7 cellular contexts compared by ENCODE assay signal in genomic region chr7:76281706-76282343, GRCh38. TPM values are rescaled to one million over a fixed set of nuclear protein-coding genes. Genes with fewer than 3 reads are reported as not detected.
DNase-seq lines count a peak whose midpoint lies in the region; ATAC-seq, FAIRE-seq and TF ChIP-seq lines count a peak whose summit lies in the region.

No MANE protein-coding gene starts in this region.

- peak overlapping the region; percentile 22; the same call in 1 of the 2 replicates for H3K27ac ChIP-seq in HCT116 (ENCODE audit: low read depth, low read length)
- peak overlapping the region in 2 of 21 experiments; percentile 53 to 71 for H3K27ac ChIP-seq in skin epidermis
- no peak overlapping the region for H3K27ac ChIP-seq in RWPE1

- no peaks in the 10 kb centered on the region for H4K20me1 ChIP-seq in HCT116 (ENCODE audit: insufficient read depth)

- no peak for TF ChIP-seq RAD21 in HCT116 (IDR thresholded peaks at IDR 0.05; ENCODE audit: low read depth)

- POLR2A ChIA-PET in HCT116 (lab: Charles Lee), result interaction anchor here (0.5 to 1.5 kb wide), 4 partner anchors 9 to 77 kb away, joined by 3 to 5 read pairs (median 4); no protein-coding TSS in a partner anchor
- POLR2A ChIA-PET in RWPE1 (lab: Yijun Ruan, JAX; ENCODE audit: low non-redundant PET), result no interaction called here

- no peak overlapping the region for H2AFZ ChIP-seq in HCT116 (ENCODE audit: low read depth, low read length, poor library complexity, severe bottlenecking)

- H3K4me3 Mint-ChIP-seq in activated T-helper 17 cell treated with anti-CD3 and anti-CD28 coated beads, Interleukin-2, amount 50 U/mL, for 72 hours, result peak overlapping the region; percentile 66

- H3K9me3 ChIP-seq in HCT116 (ENCODE audit: control insufficient read depth in 1 of 2, insufficient read depth in 1 of 2, low read depth in 1 of 2, low read length in 2 of 2), result no peaks in the 10 kb centered on the region

- H3K27me3 Mint-ChIP-seq in activated T-helper 17 cell treated with anti-CD3 and anti-CD28 coated beads, Interleukin-2, amount 50 U/mL, for 72 hours, result peaks cover 40% of the 10 kb centered on the region

- no peak overlapping the region for H3K27ac Mint-ChIP-seq in activated T-helper 17 cell treated with anti-CD3 and anti-CD28 coated beads, Interleukin-2, amount 50 U/mL, for 72 hours

- DNase-seq in HCT116 (ENCODE audit: low read depth, low spot score) (no peak), left ventricle myocardium superior (no peak), RWPE1 (ENCODE audit: low spot score) (no peak), head of caudate nucleus (no peak), GM19239 (ENCODE audit: insufficient read length, low spot score) (no peak)

- peaks cover 9% of the 10 kb centered on the region for H3K4me1 Mint-ChIP-seq in activated T-helper 17 cell treated with anti-CD3 and anti-CD28 coated beads, Interleukin-2, amount 50 U/mL, for 72 hours

- H3K4me2 ChIP-seq in HCT116 (ENCODE audit: low read length), result peak overlapping the region; percentile 98

- H3K9me2 ChIP-seq in HCT116 (ENCODE audit: insufficient read depth), result no peaks in the 10 kb centered on the region

- H3K36me3 ChIP-seq in HCT116 (ENCODE audit: control insufficient read depth in 1 of 2, insufficient read depth in 2 of 2, low read length in 2 of 2), result peaks cover 8 to 10% of the 10 kb centered on the region in 2 experiments; a peak in 3 of 4 replicates

- intact Hi-C loops in HCT116 (cut with micrococcal nuclease) (no loop called here), left ventricle myocardium superior (cut with micrococcal nuclease) (loop anchor here (10.0 kb wide), 1 partner anchor 97 kb away; no protein-coding TSS in a partner anchor), head of caudate nucleus (cut with DNase I) (no loop called here)

- H3K9me3 Mint-ChIP-seq in activated T-helper 17 cell treated with anti-CD3 and anti-CD28 coated beads, Interleukin-2, amount 50 U/mL, for 72 hours, result no peaks in the 10 kb centered on the region

- H3K4me1 ChIP-seq in HCT116 (ENCODE audit: control insufficient read depth in 1 of 2, insufficient read depth in 2 of 2, low read length in 2 of 2), result peaks cover 10 to 21% of the 10 kb centered on the region in 2 experiments

- RAD21 ChIA-PET in HCT116 (lab: Charles Lee; ENCODE audit: low non-redundant PET in 1 of 2, low total read pairs in 2 of 2, uncharacterized antibody in 2 of 2, unreplicated experiment in 2 of 2), result no interaction called here

- H3K4me3 ChIP-seq in HCT116 (replicated peaks in 1 of 2; ENCODE audit: low read depth in 1 of 2, low read length in 2 of 2) (peak overlapping the region; percentile 58 to 72), skin epidermis (peak overlapping the region in 6 of 7 experiments; percentile 29 to 59 (median 48))

- TF ChIP-seq CTCF in HCT116 (IDR thresholded peaks at IDR 0.05 in 2 of 3, conservative IDR thresholded peaks at IDR 0.05 in 1 of 3; ENCODE audit: borderline replicate concordance in 1 of 3, insufficient read depth in 1 of 3, low read depth in 2 of 3, low read length in 2 of 3), result no peak
- TF ChIP-seq CTCF in RWPE1 (conservative IDR thresholded peaks at IDR 0.05; ENCODE audit: low read depth), result no peak

- CTCF ChIA-PET in HCT116 (lab: Charles Lee), result interaction anchor here (0.9 to 2.5 kb wide), 4 partner anchors 9 to 32 kb away, joined by 3 to 9 read pairs (median 6); no protein-coding TSS in a partner anchor
- CTCF ChIA-PET in RWPE1 (lab: Yijun Ruan, JAX), result interaction anchor here (0.5 to 2.3 kb wide), 6 partner anchors 9 to 103 kb away, joined by 3 to 11 read pairs (median 6); no protein-coding TSS in a partner anchor

- no peaks in the 10 kb centered on the region for H3K27me3 ChIP-seq in HCT116 (ENCODE audit: insufficient read depth, low read length)

- peaks cover 6% of the 10 kb centered on the region for H3K36me3 Mint-ChIP-seq in activated T-helper 17 cell treated with anti-CD3 and anti-CD28 coated beads, Interleukin-2, amount 50 U/mL, for 72 hours (ENCODE audit: low read depth)

- peak overlapping the region; percentile 70 for H3K9ac ChIP-seq in HCT116 (ENCODE audit: low read length)

- H3K79me2 ChIP-seq in HCT116 (ENCODE audit: insufficient read depth, low read length), result peaks cover 5% of the 10 kb centered on the region; the same call in 1 of the 2 replicates

- TF ChIP-seq POLR2A in HCT116 (IDR thresholded peaks at IDR 0.05; ENCODE audit: borderline replicate concordance, extremely low read depth, insufficient read depth, insufficient read length), result no peak

- ATAC-seq in HCT116 (peak; percentile 13), left ventricle myocardium superior (peak; percentile 4)
- ATAC-seq in activated T-helper 17 cell treated with anti-CD3 and anti-CD28 coated beads, Interleukin-2, amount 50 U/mL, for 72 hours (replicated peaks), result no peak

- no peak for FAIRE-seq in GM19239 (lab: Jason Lieb, UNC)

- no TSS peak for BruUV-seq in HCT116 (replicated peaks; lab: Mats Ljungman, UMichigan)

TF ChIP-seq in HCT116, 20 proteins besides CTCF, POLR2A, EP300 and RAD21:
- TF ChIP-seq EZH2 (IDR thresholded peaks at IDR 0.05), result no peak
- TF ChIP-seq YY1 (IDR thresholded peaks at IDR 0.05; ENCODE audit: extremely low read depth, insufficient replicate concordance, low read depth, low read length), result no peak
- TF ChIP-seq SIN3A (IDR thresholded peaks at IDR 0.05; ENCODE audit: low read depth), result no peak
- TF ChIP-seq ELF1 (IDR thresholded peaks at IDR 0.05; ENCODE audit: borderline replicate concordance, low read depth), result no peak
- TF ChIP-seq, protein P1, sequence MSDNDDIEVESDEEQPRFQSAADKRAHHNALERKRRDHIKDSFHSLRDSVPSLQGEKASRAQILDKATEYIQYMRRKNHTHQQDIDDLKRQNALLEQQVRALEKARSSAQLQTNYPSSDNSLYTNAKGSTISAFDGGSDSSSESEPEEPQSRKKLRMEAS (IDR thresholded peaks at IDR 0.05), result no peak
- no peak for TF ChIP-seq ZBTB33 (IDR thresholded peaks at IDR 0.05; ENCODE audit: extremely low read depth, insufficient replicate concordance, low read length)
- no peak for TF ChIP-seq REST (IDR thresholded peaks at IDR 0.05; ENCODE audit: low read depth)
- TF ChIP-seq EZH2phosphoT487 (IDR thresholded peaks at IDR 0.05; ENCODE audit: borderline replicate concordance), result no peak
- TF ChIP-seq CEBPB (IDR thresholded peaks at IDR 0.05; ENCODE audit: low read depth), result no peak
- no peak for TF ChIP-seq CBX3 (IDR thresholded peaks at IDR 0.05; ENCODE audit: low read depth)
- no peak for TF ChIP-seq ZFX (IDR thresholded peaks at IDR 0.05)
- no peak for TF ChIP-seq JUND (IDR thresholded peaks at IDR 0.05)
- TF ChIP-seq FOSL1 (IDR thresholded peaks at IDR 0.05; ENCODE audit: low read depth), result no peak
- TF ChIP-seq TCF7L2 (IDR thresholded peaks at IDR 0.05; ENCODE audit: borderline replicate concordance, extremely low read depth, insufficient read depth, insufficient read length), result no peak
- no peak for TF ChIP-seq ZNF274 (IDR thresholded peaks at IDR 0.05; ENCODE audit: low read depth, low read length)
- no peak for TF ChIP-seq POLR2AphosphoS5 (IDR thresholded peaks at IDR 0.05; ENCODE audit: low read depth, low read length)
- no peak for TF ChIP-seq SRF (IDR thresholded peaks at IDR 0.05; ENCODE audit: low read depth)
- TF ChIP-seq EGR1 (IDR thresholded peaks at IDR 0.05; ENCODE audit: low read depth), result no peak
- TF ChIP-seq, protein P2, sequence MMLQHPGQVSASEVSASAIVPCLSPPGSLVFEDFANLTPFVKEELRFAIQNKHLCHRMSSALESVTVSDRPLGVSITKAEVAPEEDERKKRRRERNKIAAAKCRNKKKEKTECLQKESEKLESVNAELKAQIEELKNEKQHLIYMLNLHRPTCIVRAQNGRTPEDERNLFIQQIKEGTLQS (IDR thresholded peaks at IDR 0.05), result no peak

RNA-seq across cellular contexts. Expression of gene HSPB1, which starts 20.6 kb away (rescaled TPM):
- 524 TPM for total RNA-seq in HCT116 (2021; ENCODE audit: unreplicated experiment)
- 568 and 601 TPM in 2 replicates for polyA plus RNA-seq in HCT116 (2012)
- total RNA-seq in activated T-helper 17 cell treated with anti-CD3 and anti-CD28 coated beads, Interleukin-2, amount 50 U/mL, for 72 hours, result 10 to 100 TPM; 28.0 to 71.7 TPM
- 2,442 TPM for total RNA-seq in left ventricle myocardium superior
